35 cellular contexts compared by ENCODE assay signal in genomic region chrX:136183175-136183574, GRCh38. TPM values are rescaled to one million over a fixed set of nuclear protein-coding genes. Genes with fewer than 3 reads are reported as not detected.
DNase-seq lines count a peak whose midpoint lies in the region; ATAC-seq and TF ChIP-seq lines count a peak whose summit lies in the region.
"Had no signal": no experiment of that assay in that cellular context is flagged by ENCODE, and none has a peak within 500 bp of the region (broad histone marks: within the 10 kb centered on the region; RNA-seq: fewer than 3 reads in every experiment).

No MANE protein-coding gene starts in this region.

- H3K27me3 Mint-ChIP-seq in osteocyte (ENCODE audit: unreplicated experiment) = no peaks in the 10 kb centered on the region
- H3K27me3 Mint-ChIP-seq: activated CD4-positive, alpha-beta memory T cell treated with anti-CD3 and anti-CD28 coated beads, Interleukin-2, amount 10 ng/mL, durations not matched to agents 7 days and 5 days; activated naive CD8-positive, alpha-beta T cell treated with anti-CD3 and anti-CD28 coated beads, Interleukin-2, amount 50 U/mL, for 24 hours; progenitor cell of endocrine pancreas had no signal

- no peak overlapping the region for H3K4me3 Mint-ChIP-seq in osteocyte (ENCODE audit: unreplicated experiment)
- H3K4me3 Mint-ChIP-seq: activated CD4-positive, alpha-beta memory T cell treated with anti-CD3 and anti-CD28 coated beads, Interleukin-2, amount 10 ng/mL, durations not matched to agents 7 days and 5 days; activated naive CD8-positive, alpha-beta T cell treated with anti-CD3 and anti-CD28 coated beads, Interleukin-2, amount 50 U/mL, for 24 hours; CD4-positive, CD25-positive, alpha-beta regulatory T cell; GM23338; naive B cell had no signal

- H3K27me3 ChIP-seq in heart left ventricle (peaks cover 0 to 6% (median 0%) of the 10 kb centered on the region in 9 donors), esophagus squamous epithelium (no peaks in the 10 kb centered on the region), thyroid gland (no peaks in the 10 kb centered on the region), H7 (ENCODE audit: control insufficient read depth, insufficient read depth, low read length) (no peaks in the 10 kb centered on the region)
- H3K27me3 ChIP-seq: foreskin keratinocyte, hepatocyte had no signal

- peak overlapping the region; percentile 83 for H3K27ac Mint-ChIP-seq in osteocyte (ENCODE audit: unreplicated experiment)
- H3K27ac Mint-ChIP-seq: activated CD4-positive, alpha-beta memory T cell treated with anti-CD3 and anti-CD28 coated beads, Interleukin-2, amount 10 ng/mL, durations not matched to agents 7 days and 5 days; activated naive CD8-positive, alpha-beta T cell treated with anti-CD3 and anti-CD28 coated beads, Interleukin-2, amount 50 U/mL, for 24 hours; CD4-positive, CD25-positive, alpha-beta regulatory T cell; GM23338; naive B cell; progenitor cell of endocrine pancreas had no signal

- H3K36me3 Mint-ChIP-seq in osteocyte (ENCODE audit: unreplicated experiment) = peaks cover 28% of the 10 kb centered on the region
- H3K36me3 Mint-ChIP-seq: CD4-positive, CD25-positive, alpha-beta regulatory T cell; naive B cell had no signal

- 65 to 72% (median 70%) methylated on average over 4 of the region's 4 CpGs for WGBS in heart left ventricle, 4 donors
- WGBS in esophagus squamous epithelium, 2 donors = 68 to 79% methylated on average over 4 of the region's 4 CpGs
- WGBS in thyroid gland, 2 donors = 89 to 95% methylated on average over 4 of the region's 4 CpGs

- H3K9me3 Mint-ChIP-seq in osteocyte (ENCODE audit: unreplicated experiment) = peaks cover 6% of the 10 kb centered on the region
- H3K9me3 Mint-ChIP-seq: activated CD4-positive, alpha-beta memory T cell treated with anti-CD3 and anti-CD28 coated beads, Interleukin-2, amount 10 ng/mL, durations not matched to agents 7 days and 5 days; activated naive CD8-positive, alpha-beta T cell treated with anti-CD3 and anti-CD28 coated beads, Interleukin-2, amount 50 U/mL, for 24 hours; GM23338; naive B cell had no signal

- H3K27ac ChIP-seq in heart left ventricle (peak overlapping the region; percentile 9 to 90 (median 77)), esophagus squamous epithelium (peak overlapping the region in 3 of 4 donors; percentile 42 to 72 (median 66)), thyroid gland (peak overlapping the region in 2 of 3 donors; percentile 72)
- H3K27ac ChIP-seq: foreskin keratinocyte, hepatocyte, left lung, skin epidermis had no signal

- H3K4me1 ChIP-seq in heart left ventricle (peaks cover 0 to 81% (median 22%) of the 10 kb centered on the region in 12 donors), esophagus squamous epithelium (peaks cover 0 to 31% (median 13%) of the 10 kb centered on the region in 3 donors), thyroid gland (peaks cover 7 to 30% of the 10 kb centered on the region in 2 donors)
- H3K4me1 ChIP-seq: foreskin keratinocyte, left lung had no signal

- DNase-seq in heart left ventricle (no peak), Right ventricle myocardium superior (no peak), esophagus squamous epithelium (lab: John Stamatoyannopoulos, UW) (no peak), osteocyte (ENCODE audit: extremely low spot score, unreplicated experiment) (no peak), thyroid gland (no peak), H7 (no peak)
- DNase-seq: 8988T; activated CD4-positive, alpha-beta memory T cell treated with anti-CD3 and anti-CD28 coated beads, Interleukin-2, amount 10 ng/mL, durations not matched to agents 7 days and 5 days; activated CD4-positive, CD25-positive, alpha-beta regulatory T cell treated with anti-CD3 and anti-CD28 coated beads, Interleukin-2, amount 50 U/mL, for 72 hours; activated CD8-positive, alpha-beta memory T cell treated with anti-CD3 and anti-CD28 coated beads, Interleukin-2, amount 50 U/mL, for 4 hours; activated naive CD4-positive, alpha-beta T cell; activated naive CD8-positive, alpha-beta T cell treated with anti-CD3 and anti-CD28 coated beads, Interleukin-2, amount 50 U/mL, for 24 hours; AML-193; CD4-positive, CD25-positive, alpha-beta regulatory T cell; central memory CD4-positive, alpha-beta T cell; DND-41; foreskin keratinocyte; GF-D8; left lung; MM.1S; naive B cell; NCI-H1105 treated with DMSO at 0.1 percent for 48 hours; NCI-H187 treated with DMSO at 0.1 percent for 48 hours; NCI-H2227 treated with DMSO at 0.1 percent for 48 hours; NCI-H526 treated with DMSO at 0.1 percent for 48 hours; SHP77; stimulated activated naive CD4-positive, alpha-beta T cell; T-helper 2 cell had no signal

- no peak for TF ChIP-seq CTCF in heart left ventricle (IDR thresholded peaks at IDR 0.05)
- no peak for TF ChIP-seq CTCF in esophagus squamous epithelium (IDR thresholded peaks at IDR 0.05)
- no peak for TF ChIP-seq CTCF in osteocyte (IDR thresholded peaks at IDR 0.05)
- TF ChIP-seq CTCF in thyroid gland (IDR thresholded peaks at IDR 0.05) = no peak

- H3K4me3 ChIP-seq in heart left ventricle = no peak overlapping the region
- no peak overlapping the region for H3K4me3 ChIP-seq in esophagus squamous epithelium
- no peak overlapping the region for H3K4me3 ChIP-seq in thyroid gland (replicated peaks in 1 of 3)
- no peak overlapping the region for H3K4me3 ChIP-seq in H7 (ENCODE audit: insufficient read depth, low read depth, low read length)
- H3K4me3 ChIP-seq: GM23338, hepatocyte, left lung, skin epidermis had no signal

- H3K36me3 ChIP-seq in heart left ventricle = peaks cover 0 to 5% (median 0%) of the 10 kb centered on the region in 9 donors
- no peaks in the 10 kb centered on the region for H3K36me3 ChIP-seq in esophagus squamous epithelium
- no peaks in the 10 kb centered on the region for H3K36me3 ChIP-seq in thyroid gland
- H3K36me3 ChIP-seq in H7 (replicated peaks; ENCODE audit: control insufficient read depth, insufficient read depth, low read length) = no peaks in the 10 kb centered on the region
- H3K36me3 ChIP-seq: left lung had no signal

- peaks cover 73% of the 10 kb centered on the region for H3K4me1 Mint-ChIP-seq in osteocyte (ENCODE audit: unreplicated experiment)
- H3K4me1 Mint-ChIP-seq: GM23338, naive B cell had no signal

- H3K9me3 ChIP-seq in heart left ventricle (no peaks in the 10 kb centered on the region), esophagus squamous epithelium (no peaks in the 10 kb centered on the region), thyroid gland (no peaks in the 10 kb centered on the region)
- H3K9me3 ChIP-seq: left lung had no signal

- intact Hi-C loops in heart left ventricle (cut with DNase I) = no loop called here
- intact Hi-C loops in Right ventricle myocardium superior (cut with DNase I) = no loop called here
- intact Hi-C loops in esophagus squamous epithelium (cut with DNase I) = no loop called here
- intact Hi-C loops in thyroid gland (cut with DNase I) = no loop called here

- ATAC-seq in heart left ventricle (no peak), Right ventricle myocardium superior (ENCODE audit: poor library complexity) (no peak), GM21515 (IDR thresholded peaks at IDR 0.05; ENCODE audit: unreplicated experiment) (no peak), HG03045 (IDR thresholded peaks at IDR 0.05; ENCODE audit: unreplicated experiment) (no peak)
- ATAC-seq: activated naive CD8-positive, alpha-beta T cell treated with anti-CD3 and anti-CD28 coated beads, Interleukin-2, amount 50 U/mL, for 24 hours; esophagus mucosa; foreskin keratinocyte; GM23338 had no signal

- TF ChIP-seq POLR2A in heart left ventricle (IDR thresholded peaks at IDR 0.05) = no peak
- TF ChIP-seq POLR2A in esophagus squamous epithelium (IDR thresholded peaks at IDR 0.05) = no peak
- TF ChIP-seq POLR2A in thyroid gland (IDR thresholded peaks at IDR 0.05) = no peak

RNA-seq across cellular contexts. Expression of gene FHL1, which starts 35.8 kb away (rescaled TPM):
- total RNA-seq in heart left ventricle (1,000 to 10,000 TPM; 1,446 to 4,800 (median 2,127) TPM), Right ventricle myocardium superior (808 TPM), esophagus squamous epithelium (100 to 1,000 TPM in 2 of 4 donors, 10 to 100 TPM in 2; 17.1 to 509 (median 70.4) TPM), osteocyte (1,613 and 1,725 TPM in 2 replicates), thyroid gland (100 to 1,000 TPM; 223 to 313 (median 230) TPM)
- polyA plus RNA-seq in heart left ventricle = 1,000 to 10,000 TPM; 1,119 to 4,064 TPM
- 11.4 and 12.4 TPM in 2 replicates for total RNA-seq in H7 (2014; rRNA removed; shearing (Covaris generic))
